Comparison of ENCODE assay signal across 1 cellular context in genomic region chr1:4549933-4550332, GRCh38.
TF ChIP-seq lines count a peak whose summit lies in the region.

No MANE protein-coding gene starts in this region.

TF ChIP-seq in A549, 52 proteins besides CTCF, POLR2A, EP300 and RAD21 (continued from another document):
- peak; percentile 84 for TF ChIP-seq REST (IDR thresholded peaks at IDR 0.05)
- TF ChIP-seq EHMT2 (IDR thresholded peaks at IDR 0.05; ENCODE audit: low read depth): peak; percentile 80; the same call in 1 of the 2 replicates
